Comparison of ENCODE assay signal across 13 cellular contexts in genomic region chr1:46757256-46757955, GRCh38. TPM values are rescaled to one million over a fixed set of nuclear protein-coding genes. Genes with fewer than 3 reads are reported as not detected.
DNase-seq lines count a peak whose midpoint lies in the region; ATAC-seq, FAIRE-seq and TF ChIP-seq lines count a peak whose summit lies in the region.
"Had no signal": no experiment of that assay in that cellular context is flagged by ENCODE, and none has a peak within 500 bp of the region (broad histone marks: within the 10 kb centered on the region; RNA-seq: fewer than 3 reads in every experiment).

No MANE protein-coding gene starts in this region.

- H3K27me3 ChIP-seq in GM23248 (replicated peaks; ENCODE audit: insufficient read depth) (0 out of 2 replicates have a peak, but pooled peaks cover under 1% of the 10 kb centered on the region), pancreas (no peaks in the 10 kb centered on the region)

- in situ Hi-C loops in GM23248 (cut with MboI): no loop called here

- H3K9me3 ChIP-seq in GM23248 (ENCODE audit: low read depth) (no peaks in the 10 kb centered on the region), pancreas (no peaks in the 10 kb centered on the region)

- no peak overlapping the region for H3K4me3 ChIP-seq in GM23248
- H3K4me3 ChIP-seq in pancreas: no peak overlapping the region
- H3K4me3 ChIP-seq: GM12878 had no signal

- H4K20me1 ChIP-seq in GM23248 (ENCODE audit: insufficient read depth): no peaks in the 10 kb centered on the region

- intact Hi-C loops in pancreas (cut with DNase I): no loop called here

- FAIRE-seq in pancreas (lab: Jason Lieb, UNC): no peak
- FAIRE-seq: GM12878 had no signal

- H3K4me1 ChIP-seq in GM23248 (ENCODE audit: insufficient read depth): no peaks in the 10 kb centered on the region
- peaks cover 7 to 15% (median 10%) of the 10 kb centered on the region in 3 donors for H3K4me1 ChIP-seq in pancreas

- 23 to 28% methylated on average over 6 of the region's 6 CpGs for WGBS in GM23248 (ENCODE audit: low coverage in 1 of 2, low lambda C conversion rate in 2 of 2, missing lambda C conversion rate in 2 of 2), 2 experiments
- 28% methylated on average over 6 of the region's 6 CpGs for WGBS in pancreas, 2 donors

- H3K36me3 ChIP-seq in GM23248 (ENCODE audit: low read depth) (no peaks in the 10 kb centered on the region), pancreas (no peaks in the 10 kb centered on the region)

- no peak overlapping the region for H3K27ac ChIP-seq in GM23248
- peak overlapping the region; percentile 91 for H3K27ac ChIP-seq in epithelial cell of prostate
- peak overlapping the region; percentile 35 to 74 (median 54) for H3K27ac ChIP-seq in pancreas

- ATAC-seq in pancreas (peak; percentile 78 to 89 (median 86)), GM21390 (IDR thresholded peaks at IDR 0.05; ENCODE audit: unreplicated experiment) (no peak), HG02981 (IDR thresholded peaks at IDR 0.05; ENCODE audit: unreplicated experiment) (no peak), HG03196 (IDR thresholded peaks at IDR 0.05; ENCODE audit: unreplicated experiment) (no peak)
- ATAC-seq: GM12878 had no signal

- no peak for TF ChIP-seq CTCF in pancreas (IDR thresholded peaks at IDR 0.05)

- no peaks in the 10 kb centered on the region for H3F3A ChIP-seq in GM23248 (ENCODE audit: insufficient read depth)

- DNase-seq in GM23248 (peak; percentile 9), NCI-H345 treated with DMSO at 0.1 percent for 48 hours (lab: John Stamatoyannopoulos, UW; ENCODE audit: unreplicated experiment) (peak; percentile 16), epithelial cell of prostate (ENCODE audit: low read depth, low spot score) (peak; percentile 29), pancreas (peak in 5 of 6 donors; percentile 38 to 67 (median 55)), C1 segment of cervical spinal cord (lab: John Stamatoyannopoulos, UW) (no peak)
- DNase-seq: CD4-positive, CD25-positive, alpha-beta regulatory T cell; glutamatergic neuron; NCI-H1048 had no signal

- no peak overlapping the region for H3K4me2 ChIP-seq in GM23248 (ENCODE audit: unreplicated experiment)

- H2AFZ ChIP-seq in GM23248: no peak overlapping the region

- H3K9ac ChIP-seq in GM23248: no peak overlapping the region

- no peaks in the 10 kb centered on the region for H3K9me2 ChIP-seq in GM23248 (ENCODE audit: insufficient read depth)

- H3K79me2 ChIP-seq in GM23248 (ENCODE audit: insufficient read depth): no peaks in the 10 kb centered on the region

RNA-seq across cellular contexts. Expression of gene EFCAB14, which starts 38.5 kb away (rescaled TPM):
- total RNA-seq in GM23248 (2014; rRNA removed; shearing (Covaris generic)): 51.6 and 58.0 TPM in 2 replicates
- 40.1 and 42.6 TPM in 2 replicates for polyA plus RNA-seq in GM23248 (2016; fragmentation: Nextera tagmentation; extraction: Ambion mirVana)
- total RNA-seq in pancreas: 10 to 100 TPM; 24.9 to 55.2 (median 31.9) TPM
- polyA plus RNA-seq in pancreas: 10 to 100 TPM in 1 of 2 donors, 1 to 10 TPM in 1; 8.4 to 19.8 TPM

RNA-seq across cellular contexts. Expression of gene CYP4B1, which starts 41.4 kb away (rescaled TPM):
- total RNA-seq in GM23248 (2014; rRNA removed; shearing (Covaris generic)): not detected in 2 replicates
- polyA plus RNA-seq in GM23248 (2016; fragmentation: Nextera tagmentation; extraction: Ambion mirVana) (not detected in 2 replicates), pancreas (1 to 10 TPM; 2.3 to 3.0 TPM)
- 1 to 10 TPM in 3 of 6 donors, under 1 TPM in 2, not detected in 1; 0.25 to 5.8 (median 1.0) TPM for total RNA-seq in pancreas
- total RNA-seq: activated CD8-positive, alpha-beta memory T cell treated with anti-CD3 and anti-CD28 coated beads for 36 hours; CD4-positive, CD25-positive, alpha-beta regulatory T cell had no signal
- polyA plus RNA-seq: CD4-positive, CD25-positive, alpha-beta regulatory T cell; GM12878 had no signal

Comparison
In these comparisons a context has a peak if more than half of its experiments do, and no peak if none do; other contexts are left out.
1. DNase-seq: peak in GM23248 (single experiment), NCI-H345 treated with DMSO at 0.1 percent for 48 hours (single experiment), epithelial cell of prostate (single experiment) and pancreas (5 of 6); none in C1 segment of cervical spinal cord (0 of 14).
2. ATAC-seq: peak in pancreas (4 of 4); none in GM21390 (single experiment), HG02981 (single experiment) and HG03196 (single experiment).